19 cellular contexts compared by ENCODE assay signal in the genomic region with DNA sequence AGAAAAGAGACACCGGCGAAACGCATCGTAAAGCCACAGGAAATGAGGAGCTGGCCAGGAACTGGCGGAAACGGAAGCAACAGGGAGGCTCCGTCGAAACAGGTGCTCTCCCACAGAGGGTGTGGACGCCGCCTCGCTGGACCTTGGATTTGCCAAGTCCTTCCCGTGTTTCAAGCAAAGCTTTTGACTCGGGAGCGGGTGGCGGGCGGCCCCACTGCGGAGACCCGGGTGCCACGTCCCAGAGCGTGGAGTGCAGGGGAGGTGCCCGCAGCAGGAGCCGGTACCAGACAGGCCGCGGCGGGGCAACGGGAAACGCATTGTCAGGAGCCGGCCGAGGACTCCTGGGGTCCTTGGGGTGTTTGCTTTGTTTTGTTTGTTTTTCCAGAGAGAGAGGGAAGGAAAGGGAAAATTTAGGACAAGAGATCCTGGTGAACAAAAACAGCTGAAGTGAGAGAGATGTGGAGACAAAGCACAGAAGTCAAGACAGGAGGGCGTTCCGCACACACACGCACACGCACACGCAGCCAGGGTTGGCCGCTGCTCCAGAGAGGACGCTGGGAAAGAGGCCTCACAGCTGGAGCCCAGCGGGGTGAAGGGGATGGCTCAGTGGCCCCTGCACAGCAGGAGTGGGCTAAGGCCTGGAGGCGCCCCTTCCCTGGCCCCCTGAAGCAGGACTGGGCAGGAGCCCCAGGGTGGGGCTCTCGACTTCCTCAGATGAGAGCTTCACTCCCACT. TPM values are rescaled to one million over a fixed set of nuclear protein-coding genes. Genes with fewer than 3 reads are reported as not detected.
"Had no signal": no experiment of that assay in that cellular context is flagged by ENCODE, and none has a peak within 500 bp of the region (broad histone marks: within the 10 kb centered on the region; RNA-seq: fewer than 3 reads in every experiment).

No MANE protein-coding gene starts in this region.

- ATAC-seq: body of pancreas, foreskin keratinocyte, natural killer cell, psoas muscle, sciatic nerve, T-helper 17 cell had no signal

- DNase-seq: activated CD4-positive, alpha-beta T cell treated with anti-CD3 and anti-CD28 coated beads for 48 hours; activated naive CD4-positive, alpha-beta T cell treated with Interleukin-2 at 50 U/mL for 16 hours; amygdala; body of pancreas; central memory CD4-positive, alpha-beta T cell; effector CD8-positive, alpha-beta T cell; foreskin keratinocyte; left ventricle myocardium superior; natural killer cell; psoas muscle; stomach; T-helper 17 cell; testis had no signal

- H3K4me1 Mint-ChIP-seq: memory B cell, natural killer cell had no signal

- H3K27ac Mint-ChIP-seq: activated T-helper 1 cell treated with anti-CD3 and anti-CD28 coated beads, Interleukin-12 subunit alpha, Interleukin-12 subunit beta, Interleukin-2, Interleukin-4 antibody, amounts not matched to agents 30 ng/mL and 10 ng/mL and 1 ng/mL, durations not matched to agents 14 hours and 24 hours and 36 hours; memory B cell; natural killer cell; T-helper 17 cell had no signal

- H3K4me3 Mint-ChIP-seq: activated T-helper 1 cell treated with anti-CD3 and anti-CD28 coated beads, Interleukin-12 subunit alpha, Interleukin-12 subunit beta, Interleukin-2, Interleukin-4 antibody, amounts not matched to agents 30 ng/mL and 10 ng/mL and 1 ng/mL, durations not matched to agents 14 hours and 24 hours and 36 hours; memory B cell; natural killer cell had no signal

- H3K9me3 Mint-ChIP-seq: activated T-helper 1 cell treated with anti-CD3 and anti-CD28 coated beads, Interleukin-12 subunit alpha, Interleukin-12 subunit beta, Interleukin-2, Interleukin-4 antibody, amounts not matched to agents 30 ng/mL and 10 ng/mL and 1 ng/mL, durations not matched to agents 14 hours and 24 hours and 36 hours; memory B cell; natural killer cell had no signal

- H3K36me3 Mint-ChIP-seq: memory B cell, natural killer cell had no signal

RNA-seq across cellular contexts. Expression of a gene that starts 50.9 kb away (rescaled TPM):
- total RNA-seq: activated CD8-positive, alpha-beta memory T cell treated with anti-CD3 and anti-CD28 coated beads for 36 hours; activated T-helper 1 cell treated with anti-CD3 and anti-CD28 coated beads, Interleukin-12 subunit alpha, Interleukin-12 subunit beta, Interleukin-2, Interleukin-4 antibody, amounts not matched to agents 30 ng/mL and 10 ng/mL and 1 ng/mL, durations not matched to agents 14 hours and 24 hours and 36 hours; body of pancreas; foreskin keratinocyte; kidney epithelial cell; natural killer cell; osteoblast; T-helper 17 cell had no signal
